ENCODE assay signal across 11 cellular contexts in genomic region chr1:214310010-214310409, GRCh38. TPM values are rescaled to one million over a fixed set of nuclear protein-coding genes. Genes with fewer than 3 reads are reported as not detected.
DNase-seq lines count a peak whose midpoint lies in the region; ATAC-seq and TF ChIP-seq lines count a peak whose summit lies in the region.
"Had no signal": no experiment of that assay in that cellular context is flagged by ENCODE, and none has a peak within 500 bp of the region (broad histone marks: within the 10 kb centered on the region; RNA-seq: fewer than 3 reads in every experiment).

No MANE protein-coding gene starts in this region.

- no peaks in the 10 kb centered on the region for H3K27me3 Mint-ChIP-seq in activated CD4-positive, alpha-beta T cell treated with anti-CD3 and anti-CD28 coated beads for 36 hours
- peaks cover 6% of the 10 kb centered on the region for H3K27me3 Mint-ChIP-seq in neural progenitor cell (ENCODE audit: insufficient read depth, low read depth)
- H3K27me3 Mint-ChIP-seq: activated B cell treated with CpG ODN at 0.5 μM for 24 hours had no signal

- H3K9me3 ChIP-seq in left lung (no peaks in the 10 kb centered on the region), gastrocnemius medialis (no peaks in the 10 kb centered on the region), neural progenitor cell (ENCODE audit: low read depth) (no peaks in the 10 kb centered on the region)

- DNase-seq in activated CD4-positive, alpha-beta T cell treated with anti-CD3 and anti-CD28 coated beads for 36 hours, result no peak
- DNase-seq in activated CD4-positive, alpha-beta T cell treated with anti-CD3 and anti-CD28 coated beads for 1 hour, result no peak
- DNase-seq in NOMO-1 (lab: John Stamatoyannopoulos, UW; ENCODE audit: unreplicated experiment in 2 of 2) (peak; percentile 18 to 64), left lung (no peak), gastrocnemius medialis (no peak), neural progenitor cell (ENCODE audit: low spot score) (no peak)
- DNase-seq in activated CD4-positive, CD25-positive, alpha-beta regulatory T cell treated with anti-CD3 and anti-CD28 coated beads, Interleukin-2, amount 50 U/mL, for 72 hours, result no peak
- DNase-seq: activated B cell treated with CpG ODN at 0.5 μM for 24 hours, NCI-H1436 had no signal

- no peak overlapping the region for H3K4me2 ChIP-seq in neural progenitor cell

- no peaks in the 10 kb centered on the region for H4K20me1 ChIP-seq in neural progenitor cell (ENCODE audit: low read depth)

- peak; percentile 72 for ATAC-seq in activated CD4-positive, alpha-beta T cell treated with anti-CD3 and anti-CD28 coated beads for 36 hours
- ATAC-seq in GM21786 (IDR thresholded peaks at IDR 0.05; ENCODE audit: unreplicated experiment) (peak; percentile 44), left lung (peak; percentile 34), gastrocnemius medialis (no peak)

- POLR2A ChIA-PET in activated CD4-positive, alpha-beta T cell treated with anti-CD3 and anti-CD28 coated beads for 36 hours (lab: Charles Lee), result no interaction called here

- H3K27ac ChIP-seq in left lung, result no peak overlapping the region
- no peak overlapping the region for H3K27ac ChIP-seq in gastrocnemius medialis
- H3K27ac ChIP-seq in neural progenitor cell, result no peak overlapping the region

- no peak overlapping the region for H3K9ac ChIP-seq in neural progenitor cell

- H3K27me3 ChIP-seq in left lung (no peaks in the 10 kb centered on the region), gastrocnemius medialis (no peaks in the 10 kb centered on the region), neural progenitor cell (no peaks in the 10 kb centered on the region)

- TF ChIP-seq POLR2A in gastrocnemius medialis (IDR thresholded peaks at IDR 0.05), result no peak

- H3K79me2 ChIP-seq in neural progenitor cell (ENCODE audit: low read depth), result no peaks in the 10 kb centered on the region

- CTCF ChIA-PET in activated CD4-positive, alpha-beta T cell treated with anti-CD3 and anti-CD28 coated beads for 36 hours (lab: Charles Lee), result interaction anchor here (1.0 kb wide), 1 partner anchor 96 kb away, joined by 5 read pairs; no protein-coding TSS in a partner anchor

- H3K4me3 Mint-ChIP-seq in activated CD4-positive, alpha-beta T cell treated with anti-CD3 and anti-CD28 coated beads for 36 hours, result no peak overlapping the region
- no peak overlapping the region for H3K4me3 Mint-ChIP-seq in neural progenitor cell
- H3K4me3 Mint-ChIP-seq: activated B cell treated with CpG ODN at 0.5 μM for 24 hours had no signal

- peaks cover 0 to 13% of the 10 kb centered on the region in 2 donors for H3K4me1 ChIP-seq in left lung
- H3K4me1 ChIP-seq in gastrocnemius medialis, result peaks cover 15 to 26% of the 10 kb centered on the region in 2 donors
- H3K4me1 ChIP-seq in neural progenitor cell, result peaks cover 34% of the 10 kb centered on the region

- H3K36me3 Mint-ChIP-seq in activated CD4-positive, alpha-beta T cell treated with anti-CD3 and anti-CD28 coated beads for 36 hours (ENCODE audit: low read depth), result no peaks in the 10 kb centered on the region
- H3K36me3 Mint-ChIP-seq in neural progenitor cell, result no peaks in the 10 kb centered on the region

- H3K4me1 Mint-ChIP-seq in activated CD4-positive, alpha-beta T cell treated with anti-CD3 and anti-CD28 coated beads for 36 hours, result peaks cover 28% of the 10 kb centered on the region
- peaks cover 37% of the 10 kb centered on the region for H3K4me1 Mint-ChIP-seq in neural progenitor cell

- no peak for TF ChIP-seq CTCF in left lung (IDR thresholded peaks at IDR 0.05)
- TF ChIP-seq CTCF in gastrocnemius medialis (IDR thresholded peaks at IDR 0.05 in 4 of 5, conservative IDR thresholded peaks at IDR 0.05 in 1 of 5), result no peak
- TF ChIP-seq CTCF in neural progenitor cell (IDR thresholded peaks at IDR 0.05), result no peak

- in situ Hi-C loops in gastrocnemius medialis (cut with MboI; ENCODE audit: low sequenced_read_pairs in 4 of 4), result no loop called here

- peaks cover 6% of the 10 kb centered on the region for H3F3A ChIP-seq in neural progenitor cell (ENCODE audit: low read depth)

- H3K27ac Mint-ChIP-seq in activated CD4-positive, alpha-beta T cell treated with anti-CD3 and anti-CD28 coated beads for 36 hours, result no peak overlapping the region
- no peak overlapping the region for H3K27ac Mint-ChIP-seq in neural progenitor cell
- H3K27ac Mint-ChIP-seq: activated B cell treated with CpG ODN at 0.5 μM for 24 hours had no signal

- H3K9me3 Mint-ChIP-seq in activated CD4-positive, alpha-beta T cell treated with anti-CD3 and anti-CD28 coated beads for 36 hours (ENCODE audit: low read depth), result no peaks in the 10 kb centered on the region
- H3K9me3 Mint-ChIP-seq in neural progenitor cell, result no peaks in the 10 kb centered on the region
- H3K9me3 Mint-ChIP-seq: activated B cell treated with CpG ODN at 0.5 μM for 24 hours had no signal

- H3K4me3 ChIP-seq in left lung (no peak overlapping the region), gastrocnemius medialis (no peak overlapping the region), neural progenitor cell (no peak overlapping the region)
- H3K4me3 ChIP-seq: lung had no signal

- no peak overlapping the region for H2AFZ ChIP-seq in neural progenitor cell (replicated peaks)

- intact Hi-C loops in activated CD4-positive, alpha-beta T cell treated with anti-CD3 and anti-CD28 coated beads for 36 hours (cut with DNase I, micrococcal nuclease), result loop anchor here in 1 of 2 experiments (2.0 kb wide), 1 partner anchor 29 kb away; the partner anchor contains the start of gene SMYD2
- intact Hi-C loops in left lung (cut with DNase I) (no loop called here), gastrocnemius medialis (cut with DNase I; ENCODE audit: low total_unique reads) (no loop called here)

- H3K36me3 ChIP-seq in left lung, result no peaks in the 10 kb centered on the region
- no peaks in the 10 kb centered on the region for H3K36me3 ChIP-seq in gastrocnemius medialis
- H3K36me3 ChIP-seq in neural progenitor cell, result no peaks in the 10 kb centered on the region

RNA-seq across cellular contexts. Expression of gene SMYD2, which starts 29.1 kb away (rescaled TPM):
- total RNA-seq in activated CD4-positive, alpha-beta T cell treated with anti-CD3 and anti-CD28 coated beads for 36 hours, result 10 to 100 TPM; 38.2 to 40.1 TPM
- total RNA-seq in left lung (10 to 100 TPM; 33.2 to 36.5 TPM), gastrocnemius medialis (100 to 1,000 TPM in 1 of 4 donors, 10 to 100 TPM in 3; 57.2 to 112 (median 80.4) TPM), neural progenitor cell (ENCODE audit: low replicate concordance) (18.9 and 20.5 TPM in 2 replicates)

Comparison
In these comparisons a context has a peak if more than half of its experiments do, and no peak if none do; other contexts are left out.
1. ATAC-seq: peak in activated CD4-positive, alpha-beta T cell treated with anti-CD3 and anti-CD28 coated beads for 36 hours (single experiment), GM21786 (single experiment) and left lung (single experiment); none in gastrocnemius medialis (0 of 2).
2. DNase-seq: peak in NOMO-1 (2 of 2); none in activated CD4-positive, alpha-beta T cell treated with anti-CD3 and anti-CD28 coated beads for 36 hours (single experiment), activated CD4-positive, alpha-beta T cell treated with anti-CD3 and anti-CD28 coated beads for 1 hour (single experiment), left lung (0 of 2), gastrocnemius medialis (0 of 2), activated CD4-positive, CD25-positive, alpha-beta regulatory T cell treated with anti-CD3 and anti-CD28 coated beads, Interleukin-2, amount 50 U/mL, for 72 hours (single experiment) and neural progenitor cell (single experiment).